Comparison of ENCODE assay signal across 1 cellular context in the genomic region with DNA sequence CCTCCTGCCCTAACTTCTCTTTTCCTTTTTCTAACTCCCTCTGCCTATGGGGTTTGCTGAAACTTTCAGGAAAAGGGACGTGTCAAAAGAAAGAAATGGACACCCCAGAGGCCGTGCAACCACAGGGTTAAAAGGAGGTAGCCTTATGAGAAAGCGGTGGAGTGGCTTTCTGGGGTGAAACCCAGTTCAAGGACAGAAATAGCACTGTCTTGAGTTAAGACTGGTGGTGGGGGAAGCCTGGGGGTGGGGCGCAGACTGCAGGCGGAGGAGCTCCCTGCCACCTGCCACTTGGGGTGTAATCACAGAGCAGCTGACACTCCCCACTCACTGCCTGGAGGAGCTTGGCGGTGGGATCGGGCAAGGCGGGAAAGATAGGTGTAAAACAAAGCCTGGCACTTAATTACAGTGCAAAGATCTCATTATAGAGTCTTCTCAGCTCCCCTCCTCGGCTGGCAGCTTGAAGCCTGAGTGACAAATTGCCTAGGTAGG.
TF ChIP-seq lines count a peak whose summit lies in the region.

No MANE protein-coding gene starts in this region.

TF ChIP-seq in HCT116, 20 proteins besides CTCF, POLR2A, EP300 and RAD21 (continued from another document):
- TF ChIP-seq REST (IDR thresholded peaks at IDR 0.05; ENCODE audit: low read depth) (no peak), TCF7L2 (IDR thresholded peaks at IDR 0.05; ENCODE audit: borderline replicate concordance, extremely low read depth, insufficient read depth, insufficient read length) (no peak), EZH2phosphoT487 (IDR thresholded peaks at IDR 0.05; ENCODE audit: borderline replicate concordance) (no peak)
- TF ChIP-seq, protein P1, sequence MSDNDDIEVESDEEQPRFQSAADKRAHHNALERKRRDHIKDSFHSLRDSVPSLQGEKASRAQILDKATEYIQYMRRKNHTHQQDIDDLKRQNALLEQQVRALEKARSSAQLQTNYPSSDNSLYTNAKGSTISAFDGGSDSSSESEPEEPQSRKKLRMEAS (IDR thresholded peaks at IDR 0.05): no peak
